ENCODE assay signal across 8 cellular contexts in the genomic region with DNA sequence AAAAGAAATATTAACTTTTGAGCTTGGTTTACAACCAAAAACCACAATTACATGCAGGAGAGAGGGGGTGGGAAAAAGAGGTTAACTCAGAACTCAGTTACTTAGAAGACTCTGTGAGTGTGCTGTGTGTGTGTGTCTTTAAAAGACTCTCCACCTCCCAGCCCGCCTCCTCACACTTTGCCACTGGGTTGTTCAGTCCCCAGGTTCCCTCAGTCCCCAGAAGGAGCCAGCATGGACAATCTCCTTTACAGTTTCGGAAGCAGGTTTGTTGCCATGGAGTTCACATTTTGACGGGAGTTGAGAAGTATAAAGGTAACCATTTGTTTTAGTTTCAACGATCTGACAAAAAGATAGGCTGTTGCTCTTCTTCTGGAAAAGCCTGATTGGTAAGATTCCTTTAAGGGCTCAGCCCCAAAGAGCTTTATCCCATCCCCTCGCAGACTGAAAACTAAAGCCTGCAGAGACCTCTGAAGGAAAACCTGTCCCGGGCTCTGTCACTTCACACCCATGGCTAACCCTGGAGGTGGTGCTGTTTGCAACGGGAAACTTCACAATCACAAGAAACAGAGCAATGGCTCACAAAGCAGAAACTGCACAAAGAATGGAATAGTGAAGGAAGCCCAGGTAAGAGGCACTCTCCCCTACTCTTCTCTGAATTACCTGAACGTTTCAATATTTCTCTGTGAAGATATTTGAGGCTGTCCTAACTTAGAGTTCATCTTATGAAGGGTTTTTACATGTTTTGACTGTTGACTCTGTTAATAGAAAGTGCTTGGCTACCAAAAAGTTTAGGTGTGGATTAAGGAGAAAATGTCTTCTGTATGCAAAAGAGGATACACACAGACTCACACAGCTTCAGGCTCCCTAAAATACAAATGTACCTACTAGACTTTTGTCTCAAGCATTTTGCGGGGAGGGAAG. TPM values are rescaled to one million over a fixed set of nuclear protein-coding genes. Genes with fewer than 3 reads are reported as not detected.
DNase-seq lines count a peak whose midpoint lies in the region; ATAC-seq and TF ChIP-seq lines count a peak whose summit lies in the region.

Gene SPTLC3, plus strand, starts transcription at position 212 of the 921 bp plus-strand sequence. Its CDS starts 296 bp downstream, at position 508.

- intact Hi-C loops in Calu3 (cut with micrococcal nuclease; ENCODE audit: unreplicated experiment) = loop anchor here (5.0 to 10.0 kb wide), 2 partner anchors 38 to 96 kb away; no protein-coding TSS in a partner anchor

- BruUV-seq in Calu3 (replicated peaks; lab: Mats Ljungman, UMichigan) = no TSS peak

- peaks cover 37% of the 10 kb centered on the region for H3K4me1 Mint-ChIP-seq in Calu3 (ENCODE audit: low read depth, unreplicated experiment)
- peaks cover 43% of the 10 kb centered on the region for H3K4me1 Mint-ChIP-seq in brain
- H3K4me1 Mint-ChIP-seq in stimulated activated naive CD8-positive, alpha-beta T cell treated with anti-CD3 and anti-CD28 coated beads, Interleukin-15, amount 100 ng/mL, for 72 hours = peaks cover 43% of the 10 kb centered on the region

- CTCF ChIA-PET in Calu3 (lab: Charles Lee) = interaction anchor here (0.7 to 1.2 kb wide), 2 partner anchors 27 to 791 kb away, joined by 3 to 4 read pairs; no protein-coding TSS in a partner anchor

- H3K27me3 Mint-ChIP-seq in Calu3 (ENCODE audit: unreplicated experiment) (no peaks in the 10 kb centered on the region), brain (peaks cover 9% of the 10 kb centered on the region)
- peaks cover 6% of the 10 kb centered on the region for H3K27me3 Mint-ChIP-seq in stimulated activated naive CD8-positive, alpha-beta T cell treated with anti-CD3 and anti-CD28 coated beads, Interleukin-15, amount 100 ng/mL, for 72 hours

- peak within 1 kb of the TSS; percentile 62 for H3K4me3 Mint-ChIP-seq in Calu3 (ENCODE audit: low read depth, unreplicated experiment)
- peak within 1 kb of the TSS; percentile 47 to 87 (median 77) for H3K4me3 Mint-ChIP-seq in brain
- H3K4me3 Mint-ChIP-seq in stimulated activated naive CD8-positive, alpha-beta T cell treated with anti-CD3 and anti-CD28 coated beads, Interleukin-15, amount 100 ng/mL, for 72 hours = peak within 1 kb of the TSS; percentile 64 to 83

- no peak for TF ChIP-seq CTCF in Calu3 (IDR thresholded peaks at IDR 0.05; ENCODE audit: unreplicated experiment)
- no peak for TF ChIP-seq CTCF in brain (conservative IDR thresholded peaks at IDR 0.05)

- ATAC-seq in GM21381 (IDR thresholded peaks at IDR 0.05; ENCODE audit: unreplicated experiment) = peak; percentile 23
- peak; percentile 54 for ATAC-seq in stimulated activated naive CD8-positive, alpha-beta T cell treated with anti-CD3 and anti-CD28 coated beads, Interleukin-15, amount 100 ng/mL, for 72 hours

- H3K27ac Mint-ChIP-seq in Calu3 (ENCODE audit: unreplicated experiment) (peak within 1 kb of the TSS; percentile 64), brain (peak within 1 kb of the TSS in 4 of 5 experiments; percentile 2 to 83 (median 50))
- peak within 1 kb of the TSS; percentile 81 to 87 for H3K27ac Mint-ChIP-seq in stimulated activated naive CD8-positive, alpha-beta T cell treated with anti-CD3 and anti-CD28 coated beads, Interleukin-15, amount 100 ng/mL, for 72 hours

- H3K9me3 Mint-ChIP-seq in Calu3 (ENCODE audit: low read depth, unreplicated experiment) = no peaks in the 10 kb centered on the region
- H3K9me3 Mint-ChIP-seq in brain = no peaks in the 10 kb centered on the region
- H3K9me3 Mint-ChIP-seq in stimulated activated naive CD8-positive, alpha-beta T cell treated with anti-CD3 and anti-CD28 coated beads, Interleukin-15, amount 100 ng/mL, for 72 hours = no peaks in the 10 kb centered on the region

- DNase-seq in Calu3 = peak; percentile 39
- peak; percentile 55 for DNase-seq in HK-2 (ENCODE audit: unreplicated experiment)
- DNase-seq in kidney tubule cell (ENCODE audit: low spot score) = peak; percentile 85
- peak in 1 of 2 donors; percentile 2 for DNase-seq in stimulated activated naive CD8-positive, alpha-beta T cell treated with anti-CD3 and anti-CD28 coated beads, Interleukin-15, amount 100 ng/mL, for 72 hours
- no peak for DNase-seq in NCI-H82 (lab: John Stamatoyannopoulos, UW)
- DNase-seq in NCI-H524 (lab: John Stamatoyannopoulos, UW) = no peak

- H3K36me3 Mint-ChIP-seq in Calu3 (ENCODE audit: insufficient read depth, unreplicated experiment) = peaks cover 4% of the 10 kb centered on the region
- no peaks in the 10 kb centered on the region for H3K36me3 Mint-ChIP-seq in brain

RNA-seq across cellular contexts. Expression of gene SPTLC3, which starts in this region (rescaled TPM):
- total RNA-seq in Calu3 (2022) = 7.5 and 11.1 TPM in 2 replicates
- 0.34 TPM for polyA plus RNA-seq in brain (ENCODE audit: insufficient read depth, low read depth, low replicate concordance)

Comparison
In these comparisons a context has a peak if more than half of its experiments do, and no peak if none do; other contexts are left out.
1. DNase-seq: peak in Calu3 (single experiment), HK-2 (single experiment) and kidney tubule cell (single experiment); none in NCI-H82 (single experiment) and NCI-H524 (0 of 2).
2. Peak in every context shown above with its lines, with median percentiles within 50 percentile points of each other: H3K27ac Mint-ChIP-seq and H3K4me3 Mint-ChIP-seq.